8 cellular contexts compared by ENCODE assay signal in the genomic region with DNA sequence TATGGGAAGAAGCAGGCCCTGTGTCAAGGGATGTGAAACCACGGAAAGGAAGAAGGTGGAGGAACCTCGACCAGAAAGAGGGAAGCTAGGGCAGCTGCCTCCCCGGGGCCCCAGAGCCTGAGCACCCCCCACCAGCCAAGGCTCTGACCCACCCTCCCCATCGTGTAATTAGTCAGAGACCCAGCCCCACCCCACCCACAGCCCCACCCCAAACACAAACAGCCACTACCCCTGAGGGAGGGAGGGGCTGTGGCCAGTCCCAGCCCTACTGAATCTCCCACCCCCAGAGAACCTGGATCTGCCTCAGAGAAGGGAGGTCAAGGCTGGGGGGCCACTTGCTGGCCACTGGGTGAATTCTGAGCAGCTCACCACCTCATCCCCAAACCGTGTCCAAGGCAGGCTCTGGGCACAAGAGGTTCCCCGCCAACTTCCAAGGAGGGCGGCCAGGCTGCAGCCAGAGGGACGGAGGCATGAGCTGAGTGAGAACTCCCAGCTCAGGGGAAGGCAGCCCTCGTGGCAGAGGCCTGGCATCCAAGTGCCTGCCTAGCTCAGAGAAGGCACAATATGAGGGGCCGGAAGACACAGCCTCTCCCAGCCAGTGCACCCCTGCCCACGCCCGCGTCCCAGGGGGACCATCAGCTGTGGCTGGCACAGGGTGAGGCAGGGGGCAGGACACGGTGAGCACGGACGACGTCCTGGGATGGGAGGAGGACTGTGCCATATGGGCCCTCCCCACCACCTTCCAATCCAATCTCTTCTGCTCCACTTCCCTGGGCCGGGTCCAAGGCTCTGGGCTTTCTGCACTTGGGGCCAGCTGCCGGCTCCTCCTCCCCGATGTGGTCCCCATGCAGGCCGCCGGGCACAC. TPM values are rescaled to one million over a fixed set of nuclear protein-coding genes. Genes with fewer than 3 reads are reported as not detected.
DNase-seq lines count a peak whose midpoint lies in the region; ATAC-seq and TF ChIP-seq lines count a peak whose summit lies in the region.

No MANE protein-coding gene starts in this region.

- no peaks in the 10 kb centered on the region for H3K9me3 ChIP-seq in tibial nerve

- H3K4me3 ChIP-seq in tibial nerve, result peak overlapping the region; percentile 62 to 95 (median 82)

- H3K27ac ChIP-seq in layer of hippocampus (ENCODE audit: low read depth, low read length) (peak overlapping the region; percentile 85), tibial nerve (peak overlapping the region; percentile 86 to 97 (median 89))

- peaks cover 8 to 87% (median 82%) of the 10 kb centered on the region in 4 donors for H3K4me1 ChIP-seq in tibial nerve

- no peak for TF ChIP-seq CTCF in tibial nerve (IDR thresholded peaks at IDR 0.05)

- no peak for TF ChIP-seq POLR2A in tibial nerve (IDR thresholded peaks at IDR 0.05)

- ATAC-seq in HG02798 (IDR thresholded peaks at IDR 0.05; ENCODE audit: poor library complexity, unreplicated experiment), result no peak

- 29 to 31% methylated on average over 17 to 18 of the region's 22 CpGs for whole genome bisulfite sequencing in tibial nerve, 2 donors

- no peaks in the 10 kb centered on the region for H3K36me3 ChIP-seq in tibial nerve

- DNase-seq in NCI-H524 (lab: John Stamatoyannopoulos, UW) (peak; percentile 27 to 40), NCI-H524 treated with DMSO at 0.1 percent for 48 hours (lab: John Stamatoyannopoulos, UW) (no peak), anterior cingulate cortex (lab: John Stamatoyannopoulos, UW) (peak in 44 of 58 donors; percentile 35 to 81 (median 63)), tibial nerve (ENCODE audit: low spot score in 2 of 2) (no peak), COR-L47 (lab: John Stamatoyannopoulos, UW) (no peak), AG08395 (ENCODE audit: low spot score) (no peak)

- TF ChIP-seq EP300 in tibial nerve (IDR thresholded peaks at IDR 0.05), result no peak

- H3K27me3 ChIP-seq in layer of hippocampus (ENCODE audit: control insufficient read depth, insufficient read depth, low read length) (no peaks in the 10 kb centered on the region), tibial nerve (no peaks in the 10 kb centered on the region)

RNA-seq across cellular contexts. Expression of gene PLXNB2, which starts 2.7 kb away (rescaled TPM):
- 100 to 1,000 TPM; 135 to 193 (median 165) TPM for total RNA-seq in tibial nerve

RNA-seq across cellular contexts. Expression of gene DENND6B, which starts 22.1 kb away (rescaled TPM):
- total RNA-seq in tibial nerve, result 10 to 100 TPM in 3 of 4 donors, 1 to 10 TPM in 1; 8.6 to 13.1 (median 11.7) TPM

RNA-seq across cellular contexts. Expression of gene MAPK11, which starts 34.6 kb away (rescaled TPM):
- total RNA-seq in tibial nerve, result 10 to 100 TPM in 3 of 4 donors, 1 to 10 TPM in 1; 8.7 to 33.3 (median 19.6) TPM

RNA-seq across cellular contexts. Expression of gene PPP6R2, which starts 38.4 kb away (rescaled TPM):
- total RNA-seq in tibial nerve, result 100 to 1,000 TPM in 1 of 4 donors, 10 to 100 TPM in 3; 55.9 to 112 (median 76.7) TPM

RNA-seq across cellular contexts. Expression of gene MAPK12, which starts 43.3 kb away (rescaled TPM):
- total RNA-seq in tibial nerve, result 10 to 100 TPM; 12.3 to 32.0 (median 24.1) TPM

Comparison
In these comparisons a context has a peak if more than half of its experiments do, and no peak if none do; other contexts are left out.
1. DNase-seq: peak in NCI-H524 (2 of 2) and anterior cingulate cortex (44 of 58); none in NCI-H524 treated with DMSO at 0.1 percent for 48 hours (single experiment), tibial nerve (0 of 2), COR-L47 (single experiment) and AG08395 (single experiment).